ENCODE assay signal across 8 cellular contexts in the genomic region with DNA sequence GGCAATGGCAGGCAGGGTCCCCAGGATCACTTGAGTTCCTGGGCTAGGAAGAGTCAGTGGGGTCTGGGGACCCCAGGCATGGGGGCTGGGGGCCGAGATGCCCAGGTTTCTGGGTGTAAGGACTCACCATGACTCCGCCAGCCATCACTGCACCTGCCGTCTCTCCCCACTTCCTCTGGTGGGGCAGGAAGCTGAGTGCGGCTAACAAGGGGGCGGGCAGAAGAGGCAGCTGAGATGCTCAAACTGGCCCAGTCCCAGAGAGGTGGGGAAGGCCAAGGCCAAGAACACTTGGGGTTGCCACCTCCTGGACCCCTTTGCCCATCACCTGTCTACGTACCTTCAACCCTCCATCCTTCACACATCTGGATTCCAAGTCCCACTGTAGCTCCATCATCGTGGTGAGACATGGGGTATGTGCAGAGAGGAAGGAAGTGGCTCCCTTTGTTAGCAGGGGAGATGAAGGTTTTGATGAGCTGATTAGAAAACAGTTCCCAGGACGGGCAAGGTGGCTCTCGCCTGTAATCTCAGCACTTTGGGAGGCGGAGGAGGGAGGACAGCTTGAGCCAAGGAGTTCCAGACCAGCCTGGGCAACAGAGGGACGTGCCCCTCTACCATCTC. TPM values are rescaled to one million over a fixed set of nuclear protein-coding genes. Genes with fewer than 3 reads are reported as not detected.
A peak's percentile ranks its signal among the peaks of the same experiment; 100 is the strongest.
DNase-seq lines count a peak whose midpoint lies in the region; ATAC-seq and TF ChIP-seq lines count a peak whose summit lies in the region.

A gene with protein sequence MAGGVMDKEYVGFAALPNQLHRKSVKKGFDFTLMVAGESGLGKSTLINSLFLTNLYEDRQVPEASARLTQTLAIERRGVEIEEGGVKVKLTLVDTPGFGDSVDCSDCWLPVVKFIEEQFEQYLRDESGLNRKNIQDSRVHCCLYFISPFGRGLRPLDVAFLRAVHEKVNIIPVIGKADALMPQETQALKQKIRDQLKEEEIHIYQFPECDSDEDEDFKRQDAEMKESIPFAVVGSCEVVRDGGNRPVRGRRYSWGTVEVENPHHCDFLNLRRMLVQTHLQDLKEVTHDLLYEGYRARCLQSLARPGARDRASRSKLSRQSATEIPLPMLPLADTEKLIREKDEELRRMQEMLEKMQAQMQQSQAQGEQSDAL (minus strand): TSS at position 164 of the 618 bp plus-strand sequence. CDS start 19 bp downstream, at position 145.

- H3K27ac Mint-ChIP-seq in naive B cell: peak within 1 kb of the TSS; percentile 86 to 100 (median 95)

- no peaks in the 10 kb centered on the region for H3K27me3 ChIP-seq in upper lobe of right lung

- peak within 1 kb of the TSS; percentile 83 to 94 (median 92) for H3K4me3 Mint-ChIP-seq in naive B cell

- intact Hi-C loops in Right ventricle myocardium inferior (cut with DNase I) (no loop called here), left cardiac atrium (cut with DNase I) (no loop called here), upper lobe of right lung (cut with DNase I) (no loop called here)

- no peaks in the 10 kb centered on the region for H3K9me3 ChIP-seq in upper lobe of right lung

- peak within 1 kb of the TSS; percentile 27 for H3K4me3 ChIP-seq in upper lobe of right lung

- no peaks in the 10 kb centered on the region for H3K9me3 Mint-ChIP-seq in naive B cell

- DNase-seq in Right ventricle myocardium inferior (ENCODE audit: missing footprints) (peak; percentile 59), left cardiac atrium (no peak), naive B cell (peak; percentile 72), upper lobe of right lung (no peak), DMS114 treated with DMSO at 0.1 percent for 48 hours (lab: John Stamatoyannopoulos, UW; ENCODE audit: unreplicated experiment) (no peak), NCI-H2081 treated with DMSO at 0.1 percent for 48 hours (lab: John Stamatoyannopoulos, UW) (no peak)
- DNase-seq in activated CD8-positive, alpha-beta memory T cell treated with anti-CD3 and anti-CD28 coated beads, Interleukin-2, amount 50 U/mL, for 48 hours: peak; percentile 86

- no peaks in the 10 kb centered on the region for H3K27me3 Mint-ChIP-seq in naive B cell

- H3K4me1 Mint-ChIP-seq in naive B cell: peaks cover 40 to 54% (median 51%) of the 10 kb centered on the region in 3 donors

- H3K27ac ChIP-seq in upper lobe of right lung: peak within 1 kb of the TSS; percentile 40

- ATAC-seq in Right ventricle myocardium inferior (no peak), left cardiac atrium (no peak), naive B cell (ENCODE audit: low read depth in 2 of 2) (peak; percentile 29), upper lobe of right lung (no peak), GM21528 (IDR thresholded peaks at IDR 0.05; ENCODE audit: low FRiP score, unreplicated experiment) (no peak)

- no peaks in the 10 kb centered on the region for H3K36me3 ChIP-seq in upper lobe of right lung

- no peaks in the 10 kb centered on the region for H3K36me3 Mint-ChIP-seq in naive B cell

- TF ChIP-seq CTCF in upper lobe of right lung (IDR thresholded peaks at IDR 0.05): no peak

- peaks cover 6% of the 10 kb centered on the region for H3K4me1 ChIP-seq in upper lobe of right lung

RNA-seq across cellular contexts. Expression of the gene that starts here (rescaled TPM):
- total RNA-seq in Right ventricle myocardium inferior (1.4 TPM), left cardiac atrium (1 to 10 TPM; 2.0 to 3.4 TPM), upper lobe of right lung (8.6 TPM)
- 100 to 1,000 TPM; 102 to 145 (median 112) TPM for polyA plus RNA-seq in naive B cell (ENCODE audit: low read depth in 6 of 6)

Comparison
In these comparisons a context has a peak if more than half of its experiments do, and no peak if none do; other contexts are left out.
1. DNase-seq: peak in Right ventricle myocardium inferior (single experiment), activated CD8-positive, alpha-beta memory T cell treated with anti-CD3 and anti-CD28 coated beads, Interleukin-2, amount 50 U/mL, for 48 hours (single experiment) and naive B cell (single experiment); none in left cardiac atrium (single experiment), upper lobe of right lung (single experiment), DMS114 treated with DMSO at 0.1 percent for 48 hours (single experiment) and NCI-H2081 treated with DMSO at 0.1 percent for 48 hours (single experiment).
2. ATAC-seq: peak in naive B cell (2 of 2); none in Right ventricle myocardium inferior (single experiment), left cardiac atrium (0 of 2), upper lobe of right lung (single experiment) and GM21528 (single experiment).